In the genomic region with DNA sequence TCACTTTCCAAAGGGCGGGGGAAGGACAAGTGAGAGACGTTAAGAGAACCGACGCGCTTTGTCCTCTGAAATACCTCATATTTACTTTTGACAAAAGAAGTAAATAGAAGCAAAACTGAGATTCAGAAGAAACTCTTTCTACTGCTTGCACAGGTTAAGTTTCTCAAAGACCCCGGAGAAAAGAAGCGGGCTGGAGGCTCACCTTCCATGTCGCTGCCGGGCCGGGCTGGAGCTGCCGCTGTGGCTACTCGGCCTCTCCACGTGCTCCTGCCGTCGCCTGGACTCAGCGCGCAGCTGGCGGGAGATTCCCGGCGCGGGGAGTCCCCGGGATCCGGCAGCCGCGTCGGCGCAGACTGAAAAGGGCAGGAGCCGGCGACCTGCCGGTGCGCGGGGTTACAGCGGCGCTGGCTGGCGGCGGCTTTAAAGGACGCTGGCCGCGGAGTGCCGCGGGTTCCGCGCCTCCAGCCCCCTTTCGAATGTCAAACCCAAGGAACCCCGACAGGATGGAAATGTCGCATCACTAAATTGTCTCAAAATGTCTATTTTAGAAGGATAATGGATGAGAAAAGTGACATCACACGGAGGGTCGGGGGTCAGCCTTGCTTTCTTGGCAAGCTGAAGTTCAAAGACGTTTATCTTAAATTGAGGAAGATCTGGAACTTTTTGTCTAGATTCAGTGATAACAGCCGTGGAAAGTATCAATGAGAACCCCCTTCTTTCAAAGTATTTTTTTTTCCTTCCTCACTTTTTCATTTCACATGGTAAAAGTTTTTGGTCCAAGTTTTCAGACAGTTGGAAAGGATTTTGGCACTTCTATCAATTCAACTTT, we compare ENCODE assay signal across 1 cellular context.
TF ChIP-seq lines count a peak whose summit lies in the region.

A gene (minus strand): TSS at position 395 of the 829 bp plus-strand sequence. CDS start 186 bp downstream, at position 209.

TF ChIP-seq in HEK293, 187 proteins besides CTCF, POLR2A, EP300 and RAD21 (continued from another document):
- no peak for TF ChIP-seq ZNF426 (tag by site-specific recombination; IDR thresholded peaks at IDR 0.05)
- peak; percentile 84 for TF ChIP-seq ZNF561 (tag by site-specific recombination; IDR thresholded peaks at IDR 0.05; ENCODE audit: borderline replicate concordance)
- TF ChIP-seq ZNF184 (tag by site-specific recombination; IDR thresholded peaks at IDR 0.05) = no peak
- TF ChIP-seq ZNF654 (tag by site-specific recombination; IDR thresholded peaks at IDR 0.05; ENCODE audit: low read depth) = peak; percentile 8; the same call in 1 of the 2 replicates
- TF ChIP-seq KLF1 (tag by site-specific recombination; IDR thresholded peaks at IDR 0.05) = no peak
- TF ChIP-seq SP7 (tag by site-specific recombination; IDR thresholded peaks at IDR 0.05) = peak; percentile 42; the same call in 1 of the 2 replicates
- no peak for TF ChIP-seq ZNF302 (tag by site-specific recombination; IDR thresholded peaks at IDR 0.05; ENCODE audit: low read depth)
- TF ChIP-seq ZIC2 (tag by site-specific recombination; IDR thresholded peaks at IDR 0.05) = peak; percentile 63
- no peak for TF ChIP-seq ZNF837 (tag by site-specific recombination; IDR thresholded peaks at IDR 0.05)
- no peak for TF ChIP-seq ZNF133 (tag by site-specific recombination; IDR thresholded peaks at IDR 0.05)
TF ChIP-seq in HEK293: peak in this region for 33.
